Comparison of ENCODE assay signal across 25 cellular contexts in the genomic region with DNA sequence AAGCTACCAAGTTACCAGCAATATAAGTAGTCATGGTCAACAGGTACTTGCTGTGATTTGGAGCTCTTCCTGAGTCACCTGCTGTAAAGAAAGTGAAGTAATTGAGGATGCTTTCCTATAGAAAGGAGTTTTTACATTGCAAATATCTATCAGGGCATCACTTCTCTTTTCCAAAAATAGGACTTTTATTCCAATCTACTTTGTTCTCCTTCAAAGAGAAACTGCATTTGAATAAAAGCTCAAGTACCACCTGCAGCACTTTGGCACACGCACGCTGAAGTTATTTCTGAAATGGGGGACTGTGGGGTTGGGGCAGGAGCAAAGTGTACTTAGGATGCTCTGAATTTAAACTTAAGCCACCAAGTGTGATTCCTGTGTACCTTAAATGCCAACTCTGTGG.
"Had no signal": no experiment of that assay in that cellular context is flagged by ENCODE, and none has a peak within 500 bp of the region (broad histone marks: within the 10 kb centered on the region; RNA-seq: fewer than 3 reads in every experiment).

No MANE protein-coding gene starts in this region.

- DNase-seq: activated CD4-positive, alpha-beta T cell treated with anti-CD3 and anti-CD28 coated beads for 4 hours; activated CD4-positive, alpha-beta T cell treated with anti-CD3 and anti-CD28 coated beads, Interleukin-2, amount 10 ng/mL, durations not matched to agents 7 days and 5 days; activated CD4-positive, alpha-beta T cell treated with anti-CD3 and anti-CD28 coated beads, Interleukin-2, amount 50 U/mL, for 4 hours; activated CD4-positive, CD25-positive, alpha-beta regulatory T cell; activated CD4-positive, CD25-positive, alpha-beta regulatory T cell treated with anti-CD3 and anti-CD28 coated beads, Interleukin-2, amount 50 U/mL, for 72 hours; activated CD8-positive, alpha-beta memory T cell treated with anti-CD3 and anti-CD28 coated beads for 24 hours; activated CD8-positive, alpha-beta T cell treated with anti-CD3 and anti-CD28 coated beads for 36 hours; activated effector memory CD4-positive, alpha-beta T cell treated with Interleukin-2 at 50 U/mL for 16 hours; activated gamma-delta T cell treated with Interleukin-2 at 50 U/mL for 16 hours; activated naive CD4-positive, alpha-beta T cell treated with anti-CD3 and anti-CD28 coated beads, Interleukin-2, amount 50 U/mL, for 16 hours; activated naive CD4-positive, alpha-beta T cell treated with Interleukin-2 at 50 U/mL for 16 hours; activated T-cell treated with anti-CD3 and anti-CD28 coated beads, Interleukin-2, amount 50 U/mL, for 4 hours; amniotic stem cell; anterior cingulate cortex; brain microvascular endothelial cell; dorsolateral prefrontal cortex; effector memory CD4-positive, alpha-beta T cell; endodermal cell; foreskin keratinocyte; gastrocnemius medialis; heart right ventricle; T-helper 2 cell had no signal

- H3K27ac ChIP-seq: brain microvascular endothelial cell, coronary artery, dorsolateral prefrontal cortex, esophagus muscularis mucosa, foreskin keratinocyte, gastrocnemius medialis, heart right ventricle had no signal

- H3K4me3 ChIP-seq: coronary artery, dorsolateral prefrontal cortex, esophagus muscularis mucosa, gastrocnemius medialis, heart right ventricle had no signal

- H3K36me3 ChIP-seq: brain microvascular endothelial cell, esophagus muscularis mucosa, gastrocnemius medialis, heart right ventricle had no signal

- H3K9me3 ChIP-seq: esophagus muscularis mucosa, gastrocnemius medialis, heart right ventricle had no signal

- ATAC-seq: activated CD8-positive, alpha-beta T cell treated with anti-CD3 and anti-CD28 coated beads for 36 hours; activated T-cell treated with anti-CD3 and anti-CD28 coated beads, Interleukin-2, amount 50 U/mL, for 4 hours; activated T-helper 17 cell treated with anti-CD3 and anti-CD28 coated beads, Interleukin-2, amount 50 U/mL, for 72 hours; foreskin keratinocyte; gastrocnemius medialis; heart right ventricle had no signal

- H3K27me3 ChIP-seq: dorsolateral prefrontal cortex, esophagus muscularis mucosa, foreskin keratinocyte, gastrocnemius medialis, heart right ventricle had no signal

- H3K4me1 ChIP-seq: esophagus muscularis mucosa, foreskin keratinocyte, gastrocnemius medialis had no signal
